25 cellular contexts compared by ENCODE assay signal in genomic region chr1:61223140-61223539, GRCh38.
"Had no signal": no experiment of that assay in that cellular context is flagged by ENCODE, and none has a peak within 500 bp of the region (broad histone marks: within the 10 kb centered on the region; RNA-seq: fewer than 3 reads in every experiment).

No MANE protein-coding gene starts in this region.

- ATAC-seq: activated CD4-positive, CD25-positive, alpha-beta regulatory T cell treated with anti-CD3 and anti-CD28 coated beads, Interleukin-2, amount 50 U/mL, for 24 hours; stimulated activated memory B cell treated with anti-CD40 and anti-IgM and Interleukin-4, amounts not matched to agents 10 μg/mL and 1 μg/mL and 100 μg/mL, for 72 hours; stimulated activated naive CD8-positive, alpha-beta T cell treated with anti-CD3 and anti-CD28 coated beads, Interleukin-15, amount 100 ng/mL, for 72 hours; T-cell had no signal

- FAIRE-seq: astrocyte had no signal

- H3K27ac ChIP-seq: brain microvascular endothelial cell, epithelial cell of prostate, neutrophil, VCaP had no signal

- H3K4me3 ChIP-seq: sigmoid colon, smooth muscle cell, tibial nerve had no signal

- H3K36me3 ChIP-seq: brain microvascular endothelial cell, neutrophil, sigmoid colon, tibial nerve had no signal

- H3K9me3 ChIP-seq: neutrophil, sigmoid colon, tibial nerve had no signal

- H3K27me3 ChIP-seq: brain microvascular endothelial cell, neutrophil, sigmoid colon, tibial nerve had no signal

- DNase-seq: activated CD4-positive, alpha-beta T cell treated with anti-CD3 and anti-CD28 coated beads for 48 hours; activated CD4-positive, alpha-beta T cell treated with anti-CD3 and anti-CD28 coated beads, Interleukin-2, amount 50 U/mL, for 48 hours; activated CD8-positive, alpha-beta memory T cell treated with anti-CD3 and anti-CD28 coated beads for 24 hours; activated effector memory CD4-positive, alpha-beta T cell treated with anti-CD3 and anti-CD28 coated beads, Interleukin-2, amount 50 U/mL, for 16 hours; activated naive CD4-positive, alpha-beta T cell treated with anti-CD3 and anti-CD28 coated beads for 36 hours; activated naive CD8-positive, alpha-beta T cell treated with anti-CD3 and anti-CD28 coated beads for 36 hours; brain microvascular endothelial cell; effector CD4-positive, alpha-beta T cell; naive B cell; nephron progenitor cell; retina; sigmoid colon; stimulated activated CD4-positive, alpha-beta T cell treated with anti-CD3 and anti-CD28 coated beads, Interleukin-1b, Interleukin-23, amount 100 ng/mL, for 48 hours; stimulated activated CD4-positive, alpha-beta T cell treated with anti-CD3 and anti-CD28 coated beads, Interleukin-4, amount 100 ng/mL, for 4 hours; stimulated activated CD8-positive, alpha-beta memory T cell treated with anti-CD3 and anti-CD28 coated beads, Interleukin-4, amount 100 ng/mL, for 48 hours; stimulated activated naive CD8-positive, alpha-beta T cell treated with anti-CD3 and anti-CD28 coated beads, Interleukin-15, amount 100 ng/mL, for 72 hours; T-cell had no signal
